In the genomic region with DNA sequence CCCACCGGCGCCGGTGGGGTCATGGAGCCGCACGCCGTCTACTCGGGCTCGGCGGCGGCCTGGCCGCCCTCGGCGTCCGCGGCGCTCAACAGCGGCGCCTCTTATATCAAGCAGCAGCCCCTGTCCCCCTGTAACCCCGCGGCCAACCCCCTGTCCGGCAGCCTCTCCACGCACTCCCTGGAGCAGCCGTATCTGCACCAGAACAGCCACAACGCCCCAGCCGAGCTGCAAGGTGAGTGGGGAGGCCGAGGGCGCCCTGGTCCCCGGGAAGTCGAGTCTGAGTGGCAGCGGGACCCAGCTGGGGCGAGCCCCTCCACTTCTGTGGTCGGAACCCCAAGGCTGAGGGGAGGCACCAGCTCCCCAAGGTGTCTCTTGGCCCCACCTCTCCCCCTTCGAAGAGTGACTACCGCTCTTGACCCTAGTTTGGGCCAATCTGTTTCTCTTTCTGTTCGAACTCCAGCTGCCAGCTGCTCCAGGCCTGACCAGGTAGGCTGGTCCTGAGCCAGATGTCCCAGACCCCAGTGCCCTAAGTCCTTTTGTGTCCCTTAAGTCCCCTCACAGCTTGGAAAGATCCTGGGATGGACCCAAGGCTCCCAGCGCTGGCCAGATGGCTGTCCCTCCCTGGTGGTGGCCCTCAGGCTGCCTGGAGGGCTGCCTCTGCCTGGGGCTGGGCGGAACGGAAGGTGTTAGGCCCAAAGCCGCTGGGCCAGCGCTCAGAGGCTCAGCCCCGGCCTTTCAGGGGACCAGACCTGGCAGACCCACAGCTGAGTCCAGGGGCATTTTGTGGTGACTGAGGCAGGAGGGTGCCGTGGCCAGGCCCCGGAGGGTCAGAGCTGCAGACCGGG, we compare ENCODE assay signal across 9 cellular contexts. TPM values are rescaled to one million over a fixed set of nuclear protein-coding genes. Genes with fewer than 3 reads are reported as not detected.
DNase-seq lines count a peak whose midpoint lies in the region; ATAC-seq and TF ChIP-seq lines count a peak whose summit lies in the region.
"Had no signal": no experiment of that assay in that cellular context is flagged by ENCODE, and none has a peak within 500 bp of the region (broad histone marks: within the 10 kb centered on the region; RNA-seq: fewer than 3 reads in every experiment).

No MANE protein-coding gene starts in this region.

- H3K4me1 Mint-ChIP-seq in T-helper 2 cell treated with Interferon-gamma antibody and Interleukin-4, amounts not matched to agents 5 μg/mL and 100 μg/mL, for 36 hours (ENCODE audit: low read depth) = peaks cover 14% of the 10 kb centered on the region
- peaks cover 23 to 59% of the 10 kb centered on the region in 2 donors for H3K4me1 Mint-ChIP-seq in stimulated activated naive B cell treated with anti-CD40 and anti-IgM and Interleukin-4, amounts not matched to agents 10 μg/mL and 1 μg/mL and 100 μg/mL, for 72 hours

- intact Hi-C loops in left lung (cut with DNase I) = loop anchor here (10.0 kb wide), 2 partner anchors 317 to 437 kb away; no protein-coding TSS in a partner anchor

- H3K4me3 ChIP-seq in adipocyte (ENCODE audit: low read length) (no peak overlapping the region), left lung (peak overlapping the region; percentile 50 to 54)

- peak overlapping the region; percentile 78 for H3K27ac Mint-ChIP-seq in T-helper 2 cell treated with Interferon-gamma antibody and Interleukin-4, amounts not matched to agents 5 μg/mL and 100 μg/mL, for 36 hours
- H3K27ac Mint-ChIP-seq in stimulated activated naive B cell treated with anti-CD40 and anti-IgM and Interleukin-4, amounts not matched to agents 10 μg/mL and 1 μg/mL and 100 μg/mL, for 72 hours = peak overlapping the region; percentile 63

- H3K9me3 ChIP-seq in adipocyte (ENCODE audit: control insufficient read depth, low read length) = no peaks in the 10 kb centered on the region
- H3K9me3 ChIP-seq in left lung = no peaks in the 10 kb centered on the region

- peaks cover 68% of the 10 kb centered on the region for H3K27me3 ChIP-seq in adipocyte (replicated peaks; ENCODE audit: control insufficient read depth, insufficient read depth, low read length)
- H3K27me3 ChIP-seq in left lung = peaks cover 82 to 100% of the 10 kb centered on the region in 2 donors

- peaks cover 68% of the 10 kb centered on the region for H3K27me3 Mint-ChIP-seq in T-helper 2 cell treated with Interferon-gamma antibody and Interleukin-4, amounts not matched to agents 5 μg/mL and 100 μg/mL, for 36 hours (ENCODE audit: low read depth)
- peaks cover 57 to 77% of the 10 kb centered on the region in 2 donors for H3K27me3 Mint-ChIP-seq in stimulated activated naive B cell treated with anti-CD40 and anti-IgM and Interleukin-4, amounts not matched to agents 10 μg/mL and 1 μg/mL and 100 μg/mL, for 72 hours

- H3K36me3 ChIP-seq in adipocyte (ENCODE audit: control insufficient read depth, insufficient read depth, low read length, severe bottlenecking) (no peaks in the 10 kb centered on the region), left lung (no peaks in the 10 kb centered on the region)

- no peak overlapping the region for H3K9ac ChIP-seq in adipocyte (ENCODE audit: low read length)

- H3K4me1 ChIP-seq in adipocyte (ENCODE audit: control insufficient read depth, insufficient read depth, low read length) (peaks cover 11% of the 10 kb centered on the region), left lung (peaks cover 0 to 37% of the 10 kb centered on the region in 2 donors)

- no peak for ATAC-seq in left lung
- no peak for ATAC-seq in stimulated activated naive B cell treated with anti-CD40 and anti-IgM and Interleukin-4, amounts not matched to agents 10 μg/mL and 1 μg/mL and 100 μg/mL, for 72 hours (replicated peaks)
- no peak for ATAC-seq in HG03432 (IDR thresholded peaks at IDR 0.05; ENCODE audit: unreplicated experiment)
- ATAC-seq in GM18907 (IDR thresholded peaks at IDR 0.05; ENCODE audit: unreplicated experiment) = no peak

- no peaks in the 10 kb centered on the region for H3K36me3 Mint-ChIP-seq in T-helper 2 cell treated with Interferon-gamma antibody and Interleukin-4, amounts not matched to agents 5 μg/mL and 100 μg/mL, for 36 hours (ENCODE audit: low read depth)
- peaks cover 6 to 9% of the 10 kb centered on the region in 2 donors for H3K36me3 Mint-ChIP-seq in stimulated activated naive B cell treated with anti-CD40 and anti-IgM and Interleukin-4, amounts not matched to agents 10 μg/mL and 1 μg/mL and 100 μg/mL, for 72 hours

- TF ChIP-seq CTCF in left lung (IDR thresholded peaks at IDR 0.05) = no peak

- H3K9me3 Mint-ChIP-seq in T-helper 2 cell treated with Interferon-gamma antibody and Interleukin-4, amounts not matched to agents 5 μg/mL and 100 μg/mL, for 36 hours = no peaks in the 10 kb centered on the region
- no peaks in the 10 kb centered on the region for H3K9me3 Mint-ChIP-seq in stimulated activated naive B cell treated with anti-CD40 and anti-IgM and Interleukin-4, amounts not matched to agents 10 μg/mL and 1 μg/mL and 100 μg/mL, for 72 hours

- peak overlapping the region; percentile 51 for H3K4me3 Mint-ChIP-seq in T-helper 2 cell treated with Interferon-gamma antibody and Interleukin-4, amounts not matched to agents 5 μg/mL and 100 μg/mL, for 36 hours
- peak overlapping the region; percentile 44 to 54 for H3K4me3 Mint-ChIP-seq in stimulated activated naive B cell treated with anti-CD40 and anti-IgM and Interleukin-4, amounts not matched to agents 10 μg/mL and 1 μg/mL and 100 μg/mL, for 72 hours

- peak overlapping the region; percentile 83 to 96 for H3K27ac ChIP-seq in left lung

- DNase-seq in T-helper 2 cell treated with Interferon-gamma antibody and Interleukin-4, amounts not matched to agents 5 μg/mL and 100 μg/mL, for 36 hours (ENCODE audit: low spot score) = no peak
- DNase-seq in T-helper 2 cell (no peak), adipocyte (ENCODE audit: low read depth) (peak; percentile 67), left lung (no peak), NCI-H2171 treated with DMSO at 0.1 percent for 48 hours (lab: John Stamatoyannopoulos, UW) (no peak)
- DNase-seq in stimulated activated naive B cell treated with anti-CD40 and anti-IgM and Interleukin-4, amounts not matched to agents 10 μg/mL and 1 μg/mL and 100 μg/mL, for 72 hours = no peak
- DNase-seq: stimulated activated CD4-positive, alpha-beta T cell treated with anti-CD3 and anti-CD28 coated beads, Interleukin-4, amount 100 ng/mL, for 24 hours had no signal

RNA-seq across cellular contexts. Expression of a gene that starts 1.2 kb away (rescaled TPM):
- 10 to 100 TPM; 21.7 to 30.3 TPM for total RNA-seq in left lung

RNA-seq across cellular contexts. Expression of a gene that starts 43.5 kb away (rescaled TPM):
- total RNA-seq in left lung = 10 to 100 TPM; 19.7 to 20.2 TPM

RNA-seq across cellular contexts. Expression of a gene that starts 55.1 kb away (rescaled TPM):
- total RNA-seq in left lung = 1 to 10 TPM in 1 of 2 donors, under 1 TPM in 1; 0.41 to 2.0 TPM
